Comparison of ENCODE assay signal across 2 cellular contexts in genomic region chr10:101560293-101561067, GRCh38.
TF ChIP-seq lines count a peak whose summit lies in the region.

No MANE protein-coding gene starts in this region.

TF ChIP-seq in GM12891, 5 proteins besides CTCF, POLR2A, EP300 and RAD21:
- TF ChIP-seq SPI1 (IDR thresholded peaks at IDR 0.05; ENCODE audit: low read depth, low read length), result no peak
- no peak for TF ChIP-seq POLR2AphosphoS5 (IDR thresholded peaks at IDR 0.05; ENCODE audit: low read depth, low read length)
- TF ChIP-seq PAX5 (IDR thresholded peaks at IDR 0.05; ENCODE audit: insufficient read depth, low read length, severe bottlenecking), result no peak
- TF ChIP-seq TAF1 (IDR thresholded peaks at IDR 0.05; ENCODE audit: low read depth, low read length), result no peak
- no peak for TF ChIP-seq POU2F2 (IDR thresholded peaks at IDR 0.05; ENCODE audit: low read depth, low read length)

TF ChIP-seq in GM12878, 131 proteins besides CTCF, POLR2A, EP300 and RAD21:
- TF ChIP-seq TAF1 (IDR thresholded peaks at IDR 0.05; ENCODE audit: borderline replicate concordance, low read depth, low read length) (no peak), NR2C1 (IDR thresholded peaks at IDR 0.05) (no peak), ZBTB33 (IDR thresholded peaks at IDR 0.05) (no peak), HCFC1 (IDR thresholded peaks at IDR 0.05; ENCODE audit: low read length) (no peak)
